In genomic region chr2:110744429-110744828, GRCh38 we compare ENCODE assay signal across 25 cellular contexts. TPM values are rescaled to one million over a fixed set of nuclear protein-coding genes. Genes with fewer than 3 reads are reported as not detected.
A peak's percentile ranks its signal among the peaks of the same experiment; 100 is the strongest.
DNase-seq lines count a peak whose midpoint lies in the region; ATAC-seq, FAIRE-seq and TF ChIP-seq lines count a peak whose summit lies in the region.
"Had no signal": no experiment of that assay in that cellular context is flagged by ENCODE, and none has a peak within 500 bp of the region (broad histone marks: within the 10 kb centered on the region; RNA-seq: fewer than 3 reads in every experiment).

No MANE protein-coding gene starts in this region.

- H3K9me3 Mint-ChIP-seq in mesothelial cell of epicardium, result no peaks in the 10 kb centered on the region
- no peaks in the 10 kb centered on the region for H3K9me3 Mint-ChIP-seq in activated naive CD4-positive, alpha-beta T cell treated with anti-CD3 and anti-CD28 coated beads, Interleukin-2, amount 10 ng/mL, durations not matched to agents 7 days and 5 days

- DNase-seq in GM12864 (ENCODE audit: low read depth), result peak; percentile 51
- DNase-seq in KBM-7, result peak; percentile 21
- DNase-seq in GM12878 (ENCODE audit: low read depth, low spot score), result peak; percentile 33
- DNase-seq in stimulated activated CD8-positive, alpha-beta memory T cell treated with anti-CD3 and anti-CD28 coated beads, Interleukin-4, amount 100 ng/mL, for 48 hours, result peak; percentile 22
- DNase-seq in mesothelial cell of epicardium (ENCODE audit: low spot score in 2 of 2, unreplicated experiment in 2 of 2), result no peak
- no peak for DNase-seq in activated naive CD4-positive, alpha-beta T cell treated with anti-CD3 and anti-CD28 coated beads, Interleukin-2, amount 10 ng/mL, durations not matched to agents 7 days and 5 days
- DNase-seq: DMS153, H7, Karpas-422, NCI-H1105 treated with DMSO at 0.1 percent for 48 hours, NCI-H146, NCI-H2029, NCI-H446, NCI-H524 treated with DMSO at 0.1 percent for 48 hours, NCI-H774, Right ventricle myocardium superior had no signal

- H3K36me3 ChIP-seq in GM12878 (ENCODE audit: control insufficient read depth in 2 of 2, insufficient read depth in 2 of 2, low read length in 1 of 2), result no peaks in the 10 kb centered on the region
- H3K36me3 ChIP-seq: SJSA1 had no signal

- H3K4me1 Mint-ChIP-seq in mesothelial cell of epicardium, result peaks cover 10% of the 10 kb centered on the region
- peaks cover 36% of the 10 kb centered on the region for H3K4me1 Mint-ChIP-seq in activated naive CD4-positive, alpha-beta T cell treated with anti-CD3 and anti-CD28 coated beads, Interleukin-2, amount 10 ng/mL, durations not matched to agents 7 days and 5 days

- no peak overlapping the region for H3K27ac ChIP-seq in GM12878 (ENCODE audit: control insufficient read depth, insufficient read depth)
- H3K27ac ChIP-seq: PC-9, SJSA1 had no signal

- TF ChIP-seq EP300 in GM12878 (IDR thresholded peaks at IDR 0.05; ENCODE audit: borderline replicate concordance in 1 of 2, control insufficient read depth in 1 of 2, low read depth in 2 of 2, low read length in 2 of 2), result no peak

- peak; percentile 47 for FAIRE-seq in GM12878 (lab: Jason Lieb, UNC)
- FAIRE-seq: GM12891 had no signal

- WGBS in GM12878 (ENCODE audit: insufficient coverage, insufficient replicate concordance, low lambda C conversion rate, missing lambda C conversion rate), result 28% methylated on average over 4 of the region's 4 CpGs

- in situ Hi-C loops in KBM-7 (cut with MboI; ENCODE audit: low pct_unique_long_range_greater_than_20kb, low sequenced_read_pairs), result no loop called here
- in situ Hi-C loops in GM12878 (cut with MboI), result loop anchor here (10.0 kb wide), 1 partner anchor 60 kb away; no protein-coding TSS in a partner anchor

- H3K4me3 ChIP-seq in GM12864 (ENCODE audit: low read depth, low read length), result no peak overlapping the region
- H3K4me3 ChIP-seq in GM12878, result no peak overlapping the region
- H3K4me3 ChIP-seq: PC-9, SJSA1 had no signal

- no peaks in the 10 kb centered on the region for H4K20me1 ChIP-seq in GM12878 (ENCODE audit: control insufficient read depth, insufficient read depth)

- intact Hi-C loops in GM12878 (cut with micrococcal nuclease; ENCODE audit: unreplicated experiment), result no loop called here

- CTCF ChIA-PET in GM12878 (lab: Yijun Ruan, JAX), result interaction anchor here (1.2 to 1.3 kb wide), 2 partner anchors 11 to 65 kb away, joined by 3 read pairs; no protein-coding TSS in a partner anchor
- CTCF ChIA-PET in activated naive CD4-positive, alpha-beta T cell treated with anti-CD3 and anti-CD28 coated beads, Interleukin-2, amount 10 ng/mL, durations not matched to agents 7 days and 5 days (lab: Charles Lee), result interaction anchor here (1.5 kb wide), 1 partner anchor 11 kb away, joined by 3 read pairs; no protein-coding TSS in a partner anchor

- H3K27ac Mint-ChIP-seq in mesothelial cell of epicardium, result no peak overlapping the region
- no peak overlapping the region for H3K27ac Mint-ChIP-seq in activated naive CD4-positive, alpha-beta T cell treated with anti-CD3 and anti-CD28 coated beads, Interleukin-2, amount 10 ng/mL, durations not matched to agents 7 days and 5 days

- TF ChIP-seq CTCF in GM12864 (IDR thresholded peaks at IDR 0.05; ENCODE audit: low read depth, low read length, missing control alignments) (no peak), GM12878 (IDR thresholded peaks at IDR 0.05 in 2 of 3, conservative IDR thresholded peaks at IDR 0.05 in 1 of 3; ENCODE audit: control insufficient read depth in 2 of 3, extremely low read depth in 1 of 3, insufficient read depth in 1 of 3, low read depth in 3 of 3, low read length in 3 of 3) (no peak), mesothelial cell of epicardium (IDR thresholded peaks at IDR 0.05; ENCODE audit: unreplicated experiment) (no peak)

- H3K4me2 ChIP-seq in GM12878 (ENCODE audit: control insufficient read depth, insufficient read depth), result no peak overlapping the region
- H3K4me2 ChIP-seq: PC-9 had no signal

- no peaks in the 10 kb centered on the region for H3K36me3 Mint-ChIP-seq in mesothelial cell of epicardium
- peaks cover 2% of the 10 kb centered on the region for H3K36me3 Mint-ChIP-seq in activated naive CD4-positive, alpha-beta T cell treated with anti-CD3 and anti-CD28 coated beads, Interleukin-2, amount 10 ng/mL, durations not matched to agents 7 days and 5 days

- SMC1A ChIA-PET in GM12878 (lab: Charles Lee; ENCODE audit: uncharacterized antibody, unreplicated experiment), result interaction anchor here (1.4 to 15.0 kb wide), 3 partner anchors 11 to 70 kb away, joined by 3 to 251 read pairs (median 5); partner anchors contain the start of gene BUB1

- no peaks in the 10 kb centered on the region for H3K79me2 ChIP-seq in GM12878 (ENCODE audit: control insufficient read depth, insufficient read depth, low read length)

- H3K27me3 ChIP-seq in GM12878 (replicated peaks in 1 of 2; ENCODE audit: control insufficient read depth in 2 of 2, insufficient read depth in 2 of 2, low read length in 1 of 2), result no peaks in the 10 kb centered on the region

- RAD21 ChIA-PET in GM12878 (lab: Charles Lee; ENCODE audit: unreplicated experiment), result interaction anchor here (0.6 to 1.4 kb wide), 3 partner anchors 9 to 69 kb away, joined by 3 to 4 read pairs (median 4); no protein-coding TSS in a partner anchor

- H2AFZ ChIP-seq in GM12878 (ENCODE audit: control insufficient read depth, low read depth, low read length), result no peak overlapping the region
- H2AFZ ChIP-seq: PC-9 had no signal

- peak; percentile 2 for ATAC-seq in GM12878
- ATAC-seq in HG02623 (IDR thresholded peaks at IDR 0.05; ENCODE audit: unreplicated experiment), result no peak

- BruUV-seq in GM12878 (replicated peaks; lab: Mats Ljungman, UMichigan), result no TSS peak

- peaks cover 26% of the 10 kb centered on the region for H3K4me1 ChIP-seq in GM12878 (ENCODE audit: control insufficient read depth, insufficient read depth, low read length)

- H3K27me3 Mint-ChIP-seq in mesothelial cell of epicardium (ENCODE audit: low read depth), result peaks cover 28% of the 10 kb centered on the region
- H3K27me3 Mint-ChIP-seq in activated naive CD4-positive, alpha-beta T cell treated with anti-CD3 and anti-CD28 coated beads, Interleukin-2, amount 10 ng/mL, durations not matched to agents 7 days and 5 days, result peaks cover 74% of the 10 kb centered on the region

- no peak overlapping the region for H3K9ac ChIP-seq in GM12878 (ENCODE audit: control insufficient read depth, insufficient read depth, low read length)

- TF ChIP-seq POLR2A in GM12878 (IDR thresholded peaks at IDR 0.05; ENCODE audit: low read depth, low read length), result no peak

- H3K4me3 Mint-ChIP-seq in mesothelial cell of epicardium, result no peak overlapping the region
- no peak overlapping the region for H3K4me3 Mint-ChIP-seq in activated naive CD4-positive, alpha-beta T cell treated with anti-CD3 and anti-CD28 coated beads, Interleukin-2, amount 10 ng/mL, durations not matched to agents 7 days and 5 days

- no peak for TF ChIP-seq RAD21 in GM12878 (IDR thresholded peaks at IDR 0.05; ENCODE audit: insufficient read depth, low read depth, low read length)

- no peaks in the 10 kb centered on the region; the same call in 2 of the 3 replicates for H3K9me3 ChIP-seq in GM12878 (replicated peaks; ENCODE audit: control insufficient read depth, insufficient read depth, low read length)
- H3K9me3 ChIP-seq: SJSA1 had no signal

- POLR2A ChIA-PET in GM12878 (lab: Charles Lee), result interaction anchor here (1.0 kb wide), 2 partner anchors 17 to 65 kb away, joined by 3 to 5 read pairs; no protein-coding TSS in a partner anchor

TF ChIP-seq in GM12878, 131 proteins besides CTCF, POLR2A, EP300 and RAD21 (continues in another document):
- TF ChIP-seq USF1 (IDR thresholded peaks at IDR 0.05; ENCODE audit: borderline replicate concordance, extremely low read length, insufficient read depth, low read depth, low read length) (peak; percentile 45), YY1 (IDR thresholded peaks at IDR 0.05; ENCODE audit: low read depth, low read length) (no peak), IRF5 (IDR thresholded peaks at IDR 0.05; ENCODE audit: borderline replicate concordance) (no peak), IKZF1 (conservative IDR thresholded peaks at IDR 0.05) (peak; percentile 71)

RNA-seq across cellular contexts. Expression of gene ACOXL, which starts 12.1 kb away (rescaled TPM):
- 11.3 and 14.2 TPM in 2 replicates for total RNA-seq in GM12878 (2013; cell fraction: nucleolus; rRNA removed)
- 0.73 and 1.1 TPM in 2 replicates for total RNA-seq in GM12878 (2014; rRNA removed)
- 0.78 and 1.2 TPM in 2 replicates for total RNA-seq in GM12878 (2014; rRNA removed; fragmentation: Illumina TruSeq; extraction: Trizol)
- 0.51 and 1.1 TPM in 2 replicates for total RNA-seq in GM12878 (2021)
- 0.45 TPM for polyA plus RNA-seq in GM12878 (2011; ENCODE audit: low read depth)
- polyA plus RNA-seq in GM12878 (2011; rRNA removed), result 0.78 and 0.79 TPM in 2 replicates
- 0.67 and 0.92 TPM in 2 replicates for polyA plus RNA-seq in GM12878 (2011; cell fraction: cytosol; rRNA removed)
- 1.4 and 1.5 TPM in 2 replicates for polyA plus RNA-seq in GM12878 (2011; cell fraction: nucleus; rRNA removed)
- 0.95 and 1.8 TPM in 2 replicates for polyA plus RNA-seq in GM12878 (2012)
- polyA plus RNA-seq in GM12878 (2014; fragmentation: Illumina TruSeq; extraction: Trizol), result 0.65 and 0.71 TPM in 2 replicates
- polyA plus RNA-seq in GM12878 (2014; fragmentation: Nextera tagmentation; extraction: Ambion mirVana), result under 1 TPM; 0.05 to 0.47 TPM
- polyA plus RNA-seq in GM12878 (2014; rRNA removed), result 0.90 and 1.3 TPM in 2 replicates
- polyA plus RNA-seq in GM12878 (2016; fragmentation: Nextera tagmentation; extraction: Ambion mirVana), result under 1 TPM; 0.68 to 0.83 TPM
- 0.52 and 2.3 TPM in 2 replicates for polyA minus RNA-seq in GM12878 (2011; rRNA and poly(A)+ RNA removed)
- polyA minus RNA-seq in GM12878 (2011; cell fraction: cytosol; rRNA and poly(A)+ RNA removed), result not detected in 2 replicates
- 0.97 and 1.6 TPM in 2 replicates for polyA minus RNA-seq in GM12878 (2011; cell fraction: nucleus; rRNA and poly(A)+ RNA removed)
- total RNA-seq in mesothelial cell of epicardium, result 0.20 to 0.44 TPM (median 0.25 TPM) in 3 replicates
- total RNA-seq: A172, Daoy, G401, MCF 10A, Right ventricle myocardium superior, SJSA1 had no signal
- polyA plus RNA-seq: BJ had no signal

Comparison
In these comparisons a context has a peak if more than half of its experiments do, and no peak if none do; other contexts are left out.
1. DNase-seq: peak in GM12864 (single experiment), KBM-7 (single experiment), GM12878 (single experiment) and stimulated activated CD8-positive, alpha-beta memory T cell treated with anti-CD3 and anti-CD28 coated beads, Interleukin-4, amount 100 ng/mL, for 48 hours (single experiment); none in mesothelial cell of epicardium (0 of 2) and activated naive CD4-positive, alpha-beta T cell treated with anti-CD3 and anti-CD28 coated beads, Interleukin-2, amount 10 ng/mL, durations not matched to agents 7 days and 5 days (single experiment).